In genomic region chr13:36531746-36532486, GRCh38 we compare ENCODE assay signal across 14 cellular contexts.
DNase-seq lines count a peak whose midpoint lies in the region; ATAC-seq and TF ChIP-seq lines count a peak whose summit lies in the region.
"Had no signal": no experiment of that assay in that cellular context is flagged by ENCODE, and none has a peak within 500 bp of the region (broad histone marks: within the 10 kb centered on the region; RNA-seq: fewer than 3 reads in every experiment).

No MANE protein-coding gene starts in this region.

- DNase-seq in MG63 = peak; percentile 80
- DNase-seq in cardiac fibroblast (ENCODE audit: low read depth in 2 of 2) = peak; percentile 41 to 83
- peak; percentile 9 for DNase-seq in myocyte (ENCODE audit: low read depth)
- DNase-seq in retina = no peak
- no peak for DNase-seq in NCI-H748 (lab: John Stamatoyannopoulos, UW; ENCODE audit: unreplicated experiment)
- DNase-seq: activated naive CD4-positive, alpha-beta T cell; H7; immature natural killer cell; NCI-H748 treated with DMSO at 0.1 percent for 48 hours; Right ventricle myocardium superior had no signal

- no peak for ATAC-seq in GM21825 (IDR thresholded peaks at IDR 0.05; ENCODE audit: unreplicated experiment)
- no peak for ATAC-seq in GM19463 (IDR thresholded peaks at IDR 0.05; ENCODE audit: unreplicated experiment)

- TF ChIP-seq CTCF in cardiac fibroblast (IDR thresholded peaks at IDR 0.05; ENCODE audit: low read depth, low read length) = no peak

- peaks cover 5 to 31% (median 15%) of the 10 kb centered on the region in 10 experiments; a peak in 16 of 20 replicates for H3K4me1 ChIP-seq in BLaER1 treated with 17β-estradiol and CSF1 and Interleukin-3, amounts not matched to agents 10 nM and 100 nM
- H3K4me1 ChIP-seq: prostate gland had no signal

- no peak overlapping the region for H3K9ac ChIP-seq in BLaER1 treated with 17β-estradiol and CSF1 and Interleukin-3, amounts not matched to agents 10 nM and 100 nM

- H3K9me3 ChIP-seq in BLaER1 treated with 17β-estradiol and CSF1 and Interleukin-3, amounts not matched to agents 10 nM and 100 nM (replicated peaks in 1 of 11) = peaks cover 0 to 11% (median 4%) of the 10 kb centered on the region in 11 experiments; a peak in 16 of 22 replicates
- H3K9me3 ChIP-seq in MG63 = no peaks in the 10 kb centered on the region
- H3K9me3 ChIP-seq: prostate gland had no signal

- no peaks in the 10 kb centered on the region for H3K36me3 ChIP-seq in BLaER1 treated with 17β-estradiol and CSF1 and Interleukin-3, amounts not matched to agents 10 nM and 100 nM
- no peaks in the 10 kb centered on the region for H3K36me3 ChIP-seq in MG63
- H3K36me3 ChIP-seq: prostate gland had no signal

- H3K27ac ChIP-seq in BLaER1 treated with 17β-estradiol and CSF1 and Interleukin-3, amounts not matched to agents 10 nM and 100 nM = peak overlapping the region in 6 of 11 experiments; percentile 5 to 45 (median 18); a peak in 9 of 22 replicates
- H3K27ac ChIP-seq: prostate gland had no signal

- no peaks in the 10 kb centered on the region for H4K20me1 ChIP-seq in BLaER1 treated with 17β-estradiol and CSF1 and Interleukin-3, amounts not matched to agents 10 nM and 100 nM

- H3K4me2 ChIP-seq in BLaER1 treated with 17β-estradiol and CSF1 and Interleukin-3, amounts not matched to agents 10 nM and 100 nM = peak overlapping the region; percentile 12 to 75 (median 45); a peak in 19 of 22 replicates

- no peak overlapping the region for H3K4me3 ChIP-seq in BLaER1 treated with 17β-estradiol and CSF1 and Interleukin-3, amounts not matched to agents 10 nM and 100 nM
- H3K4me3 ChIP-seq in MG63 = no peak overlapping the region
- no peak overlapping the region for H3K4me3 ChIP-seq in cardiac fibroblast (replicated peaks in 1 of 2; ENCODE audit: low read depth in 2 of 2, low read length in 2 of 2)
- H3K4me3 ChIP-seq: prostate gland had no signal

- H3K27me3 ChIP-seq in BLaER1 treated with 17β-estradiol and CSF1 and Interleukin-3, amounts not matched to agents 10 nM and 100 nM = no peaks in the 10 kb centered on the region
- H3K27me3 ChIP-seq in MG63 = no peaks in the 10 kb centered on the region

Comparison
In these comparisons a context has a peak if more than half of its experiments do, and no peak if none do; other contexts are left out.
1. DNase-seq: peak in MG63 (single experiment), cardiac fibroblast (2 of 2) and myocyte (single experiment); none in retina (single experiment) and NCI-H748 (single experiment).